ENCODE assay signal across 27 cellular contexts in genomic region chr16:53428681-53429080, GRCh38.
"Had no signal": no experiment of that assay in that cellular context is flagged by ENCODE, and none has a peak within 500 bp of the region (broad histone marks: within the 10 kb centered on the region; RNA-seq: fewer than 3 reads in every experiment).

No MANE protein-coding gene starts in this region.

- H3K4me3 Mint-ChIP-seq: activated CD4-positive, alpha-beta memory T cell treated with anti-CD3 and anti-CD28 coated beads, Interleukin-2, amount 10 ng/mL, durations not matched to agents 7 days and 5 days; activated CD4-positive, alpha-beta T cell treated with anti-CD3 and anti-CD28 coated beads, Interleukin-2, amount 10 ng/mL, durations not matched to agents 24 days and 14 days; activated naive CD4-positive, alpha-beta T cell treated with anti-CD3 and anti-CD28 coated beads for 36 hours; activated naive CD8-positive, alpha-beta T cell treated with anti-CD3 and anti-CD28 coated beads, Interleukin-2, amount 10 ng/mL, durations not matched to agents 7 days and 5 days; activated T-cell treated with anti-CD3 and anti-CD28 coated beads, Interleukin-2, amount 50 U/mL, for 72 hours; endodermal cell; stimulated activated memory B cell treated with anti-CD40 and anti-IgM and Interleukin-4, amounts not matched to agents 10 μg/mL and 1 μg/mL and 100 μg/mL, for 72 hours had no signal

- H3K4me3 ChIP-seq: cardiac muscle cell, gastroesophageal sphincter, mucosa of descending colon, stomach, suprapubic skin, tibial nerve, vagina had no signal

- H3K27ac ChIP-seq: cardiac muscle cell, gastroesophageal sphincter, stomach, suprapubic skin, tibial nerve, vagina had no signal

- H3K27me3 Mint-ChIP-seq: activated naive CD8-positive, alpha-beta T cell treated with anti-CD3 and anti-CD28 coated beads, Interleukin-2, amount 10 ng/mL, durations not matched to agents 7 days and 5 days; stimulated activated memory B cell treated with anti-CD40 and anti-IgM and Interleukin-4, amounts not matched to agents 10 μg/mL and 1 μg/mL and 100 μg/mL, for 72 hours had no signal

- FAIRE-seq: islet of Langerhans, small intestine had no signal

- H3K4me1 ChIP-seq: tibial nerve had no signal

- H3K36me3 Mint-ChIP-seq: stimulated activated memory B cell treated with anti-CD40 and anti-IgM and Interleukin-4, amounts not matched to agents 10 μg/mL and 1 μg/mL and 100 μg/mL, for 72 hours had no signal

- H3K36me3 ChIP-seq: cardiac muscle cell, gastroesophageal sphincter, stomach, suprapubic skin, tibial nerve, vagina had no signal

- H3K27ac Mint-ChIP-seq: activated CD4-positive, alpha-beta memory T cell treated with anti-CD3 and anti-CD28 coated beads, Interleukin-2, amount 10 ng/mL, durations not matched to agents 7 days and 5 days; activated CD4-positive, alpha-beta T cell treated with anti-CD3 and anti-CD28 coated beads, Interleukin-2, amount 10 ng/mL, durations not matched to agents 24 days and 14 days; activated naive CD4-positive, alpha-beta T cell treated with anti-CD3 and anti-CD28 coated beads for 36 hours; activated naive CD8-positive, alpha-beta T cell treated with anti-CD3 and anti-CD28 coated beads, Interleukin-2, amount 10 ng/mL, durations not matched to agents 7 days and 5 days; activated T-cell treated with anti-CD3 and anti-CD28 coated beads, Interleukin-2, amount 50 U/mL, for 72 hours; endodermal cell; stimulated activated memory B cell treated with anti-CD40 and anti-IgM and Interleukin-4, amounts not matched to agents 10 μg/mL and 1 μg/mL and 100 μg/mL, for 72 hours had no signal

- H3K9me3 ChIP-seq: suprapubic skin, vagina had no signal

- DNase-seq: activated CD4-positive, alpha-beta memory T cell treated with anti-CD3 and anti-CD28 coated beads, Interleukin-2, amount 10 ng/mL, durations not matched to agents 7 days and 5 days; activated effector memory CD4-positive, alpha-beta T cell treated with Interleukin-2 at 50 U/mL for 16 hours; activated naive CD4-positive, alpha-beta T cell treated with anti-CD3 and anti-CD28 coated beads for 36 hours; activated naive CD8-positive, alpha-beta T cell treated with anti-CD3 and anti-CD28 coated beads, Interleukin-2, amount 10 ng/mL, durations not matched to agents 7 days and 5 days; activated T-cell treated with anti-CD3 and anti-CD28 coated beads, Interleukin-2, amount 50 U/mL, for 72 hours; amygdala; cortex of kidney; endodermal cell; head of caudate nucleus; hypothalamus; left cardiac atrium; occipital lobe; posterior cingulate gyrus; small intestine; stimulated activated CD4-positive, alpha-beta T cell treated with anti-CD3 and anti-CD28 coated beads, Interleukin-2, amount 100 ng/mL, for 24 hours; stomach had no signal

- H3K4me1 Mint-ChIP-seq: activated naive CD8-positive, alpha-beta T cell treated with anti-CD3 and anti-CD28 coated beads, Interleukin-2, amount 10 ng/mL, durations not matched to agents 7 days and 5 days; endodermal cell; stimulated activated memory B cell treated with anti-CD40 and anti-IgM and Interleukin-4, amounts not matched to agents 10 μg/mL and 1 μg/mL and 100 μg/mL, for 72 hours had no signal

- H3K27me3 ChIP-seq: cardiac muscle cell, stomach, suprapubic skin, tibial nerve, vagina had no signal

- ATAC-seq: activated CD4-positive, CD25-positive, alpha-beta regulatory T cell treated with anti-CD3 and anti-CD28 coated beads, Interleukin-2, amount 50 U/mL, for 24 hours; activated T-cell treated with anti-CD3 and anti-CD28 coated beads, Interleukin-2, amount 50 U/mL, for 72 hours; gastroesophageal sphincter; left cardiac atrium; mucosa of descending colon; sciatic nerve; stimulated activated memory B cell treated with anti-CD40 and anti-IgM and Interleukin-4, amounts not matched to agents 10 μg/mL and 1 μg/mL and 100 μg/mL, for 72 hours had no signal
